13 cellular contexts compared by ENCODE assay signal in the genomic region with DNA sequence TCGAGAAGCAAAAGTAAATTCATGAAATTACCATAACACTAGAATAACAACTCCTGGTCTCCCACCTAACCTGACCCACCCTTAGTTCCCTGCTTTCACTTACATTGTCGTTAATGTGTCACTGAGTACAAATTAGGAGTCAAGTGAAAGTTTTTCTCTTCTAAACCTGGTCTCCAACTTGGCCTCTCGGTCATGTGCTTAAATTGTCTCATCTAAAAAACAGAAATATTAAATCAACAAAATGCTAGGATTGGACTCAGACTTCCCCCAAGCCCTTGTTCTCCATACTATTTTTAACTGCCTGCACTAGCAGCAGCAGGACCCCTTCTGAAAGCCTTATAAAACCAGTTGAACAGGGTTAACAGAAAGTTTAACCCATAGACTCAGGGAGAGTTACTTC. TPM values are rescaled to one million over a fixed set of nuclear protein-coding genes. Genes with fewer than 3 reads are reported as not detected.
DNase-seq lines count a peak whose midpoint lies in the region; ATAC-seq and TF ChIP-seq lines count a peak whose summit lies in the region.
"Had no signal": no experiment of that assay in that cellular context is flagged by ENCODE, and none has a peak within 500 bp of the region (broad histone marks: within the 10 kb centered on the region; RNA-seq: fewer than 3 reads in every experiment).

No MANE protein-coding gene starts in this region.

- H3K36me3 ChIP-seq in OCI-LY7 (ENCODE audit: insufficient read depth, low read length) (peaks cover 25% of the 10 kb centered on the region), smooth muscle cell (ENCODE audit: low read depth) (no peaks in the 10 kb centered on the region), colonic mucosa (no peaks in the 10 kb centered on the region)

- 29% methylated on average over 3 of the region's 3 CpGs for WGBS in smooth muscle cell (ENCODE audit: low lambda C conversion rate)

- peaks cover 45% of the 10 kb centered on the region for H3K36me3 Mint-ChIP-seq in T-helper 1 cell treated with Interleukin-12 subunit alpha and Interleukin-12 subunit beta and Interleukin-4 antibody, amounts not matched to agents 30 μg/mL and 1 μg/mL, for 36 hours (ENCODE audit: low read depth)

- H3K9me2 ChIP-seq in OCI-LY7 (ENCODE audit: insufficient read depth, low read length), result no peaks in the 10 kb centered on the region

- H3K4me1 ChIP-seq in OCI-LY7 (ENCODE audit: insufficient read depth, low read length, poor library complexity, severe bottlenecking), result peaks cover 16% of the 10 kb centered on the region
- H3K4me1 ChIP-seq in foreskin keratinocyte, result peaks cover 16% of the 10 kb centered on the region
- H3K4me1 ChIP-seq in smooth muscle cell (ENCODE audit: low read depth), result peaks cover 28% of the 10 kb centered on the region
- H3K4me1 ChIP-seq in colonic mucosa, result no peaks in the 10 kb centered on the region

- peaks cover 3% of the 10 kb centered on the region for H3K9me3 Mint-ChIP-seq in T-helper 1 cell treated with Interleukin-12 subunit alpha and Interleukin-12 subunit beta and Interleukin-4 antibody, amounts not matched to agents 30 μg/mL and 1 μg/mL, for 36 hours

- H3K79me2 ChIP-seq in OCI-LY7 (ENCODE audit: insufficient read depth, low read depth, low read length) (peaks cover 50% of the 10 kb centered on the region), smooth muscle cell (ENCODE audit: low read depth) (peaks cover 29% of the 10 kb centered on the region)

- TF ChIP-seq CTCF in OCI-LY7 (conservative IDR thresholded peaks at IDR 0.05; ENCODE audit: low read length) (no peak), foreskin keratinocyte (conservative IDR thresholded peaks at IDR 0.05) (no peak), smooth muscle cell (IDR thresholded peaks at IDR 0.05; ENCODE audit: borderline replicate concordance, insufficient read depth, poor library complexity, severe bottlenecking) (no peak), colonic mucosa (IDR thresholded peaks at IDR 0.05) (no peak), GM10248 (IDR thresholded peaks at IDR 0.05; ENCODE audit: control extremely low read depth, extremely low read depth, low read depth, missing control alignments) (no peak)

- peak overlapping the region; percentile 98 for H3K4me3 Mint-ChIP-seq in T-helper 1 cell treated with Interleukin-12 subunit alpha and Interleukin-12 subunit beta and Interleukin-4 antibody, amounts not matched to agents 30 μg/mL and 1 μg/mL, for 36 hours

- peaks cover 19% of the 10 kb centered on the region for H3F3A ChIP-seq in smooth muscle cell (ENCODE audit: low read depth)

- H3K4me2 ChIP-seq in OCI-LY7 (ENCODE audit: low read length) (peak overlapping the region; percentile 96), smooth muscle cell (peak overlapping the region; percentile 92)

- peaks cover 24% of the 10 kb centered on the region for H3K4me1 Mint-ChIP-seq in T-helper 1 cell treated with Interleukin-12 subunit alpha and Interleukin-12 subunit beta and Interleukin-4 antibody, amounts not matched to agents 30 μg/mL and 1 μg/mL, for 36 hours (ENCODE audit: low read depth)

- peak overlapping the region; percentile 54 for H3K9ac ChIP-seq in smooth muscle cell (ENCODE audit: low read depth)
- no peak overlapping the region for H3K9ac ChIP-seq in colonic mucosa (ENCODE audit: low read depth in 2 of 2, low read length in 2 of 2)

- peak overlapping the region; percentile 66 for H2AFZ ChIP-seq in OCI-LY7 (ENCODE audit: low read length)
- peak overlapping the region; percentile 92 for H2AFZ ChIP-seq in smooth muscle cell (ENCODE audit: low read depth)

- H3K4me3 ChIP-seq in OCI-LY7 (ENCODE audit: low read depth, low read length, poor library complexity, severe bottlenecking) (peak overlapping the region; percentile 88), smooth muscle cell (peak overlapping the region; percentile 76), colonic mucosa (no peak overlapping the region)

- H3K27me3 Mint-ChIP-seq in T-helper 1 cell treated with Interleukin-12 subunit alpha and Interleukin-12 subunit beta and Interleukin-4 antibody, amounts not matched to agents 30 μg/mL and 1 μg/mL, for 36 hours (ENCODE audit: low read depth), result no peaks in the 10 kb centered on the region

- CTCF ChIA-PET in OCI-LY7 (lab: Charles Lee; ENCODE audit: unreplicated experiment) (no interaction called here), GM10248 (lab: Yijun Ruan, JAX) (no interaction called here)

- no peaks in the 10 kb centered on the region for H3K27me3 ChIP-seq in foreskin keratinocyte
- H3K27me3 ChIP-seq in smooth muscle cell (ENCODE audit: low read depth), result no peaks in the 10 kb centered on the region
- H3K27me3 ChIP-seq in colonic mucosa, result no peaks in the 10 kb centered on the region
- H3K27me3 ChIP-seq: esophagus muscularis mucosa had no signal

- intact Hi-C loops in OCI-LY7 (cut with micrococcal nuclease; ENCODE audit: unreplicated experiment) (no loop called here), colonic mucosa (cut with DNase I) (loop anchor here (5.0 kb wide), 1 partner anchor 415 kb away; no protein-coding TSS in a partner anchor)

- H3K27ac ChIP-seq in OCI-LY7 (ENCODE audit: low read depth, low read length, poor library complexity, severe bottlenecking) (peak overlapping the region; percentile 73), foreskin keratinocyte (peak overlapping the region; percentile 86), smooth muscle cell (ENCODE audit: low read depth) (peak overlapping the region; percentile 71), colonic mucosa (no peak overlapping the region)

- H3K9me3 ChIP-seq in OCI-LY7 (ENCODE audit: low read length) (no peaks in the 10 kb centered on the region), smooth muscle cell (replicated peaks; ENCODE audit: low read depth) (no peaks in the 10 kb centered on the region), colonic mucosa (no peaks in the 10 kb centered on the region)
- H3K9me3 ChIP-seq: esophagus muscularis mucosa had no signal

- POLR2A ChIA-PET in OCI-LY7 (lab: Charles Lee), result interaction anchor here (0.7 to 5.5 kb wide), 12 partner anchors 8 to 1517 kb away, joined by 4 to 86 read pairs (median 42); no protein-coding TSS in a partner anchor
- POLR2A ChIA-PET in GM10248 (lab: Yijun Ruan, JAX), result interaction anchor here (0.7 to 2.9 kb wide), 2 partner anchors 260 to 428 kb away, joined by 3 to 22 read pairs; no protein-coding TSS in a partner anchor

- H4K20me1 ChIP-seq in OCI-LY7 (ENCODE audit: insufficient read depth, low read length), result peaks cover 23% of the 10 kb centered on the region
- H4K20me1 ChIP-seq in smooth muscle cell (ENCODE audit: low read depth), result peaks cover 28% of the 10 kb centered on the region

- peak overlapping the region; percentile 98 for H3K27ac Mint-ChIP-seq in T-helper 1 cell treated with Interleukin-12 subunit alpha and Interleukin-12 subunit beta and Interleukin-4 antibody, amounts not matched to agents 30 μg/mL and 1 μg/mL, for 36 hours

- BruUV-seq in OCI-LY7 (replicated peaks; lab: Mats Ljungman, UMichigan), result no TSS peak

- DNase-seq in T-helper 1 cell (no peak), OCI-LY7 (ENCODE audit: low spot score) (no peak), foreskin keratinocyte (peak in 1 of 2 donors; percentile 13), smooth muscle cell (lab: John Stamatoyannopoulos, UW; ENCODE audit: unreplicated experiment) (no peak), colonic mucosa (no peak), GM10248 (ENCODE audit: extremely low spot score) (no peak), NCI-H2171 (lab: John Stamatoyannopoulos, UW) (no peak)
- DNase-seq: activated CD4-positive, alpha-beta T cell treated with anti-CD3 and anti-CD28 coated beads, Interleukin-2, amount 50 U/mL, for 4 hours; AML-193; NCI-H446 treated with DMSO at 0.1 percent for 48 hours; retina had no signal

- no peak for ATAC-seq in foreskin keratinocyte

RNA-seq across cellular contexts. Expression of a gene that starts 1.8 kb away (rescaled TPM):
- total RNA-seq in OCI-LY7 (2014; rRNA removed; shearing (Covaris generic)), result 18.0 and 32.8 TPM in 2 replicates
- total RNA-seq in OCI-LY7 (2022), result 93.4 and 102 TPM in 2 replicates
- total RNA-seq in foreskin keratinocyte, result 9.1 and 14.3 TPM in 2 replicates
- polyA plus RNA-seq in foreskin keratinocyte, result 15.2 and 18.4 TPM in 2 replicates
- total RNA-seq in smooth muscle cell, result 37.6 and 42.1 TPM in 2 replicates
- 70.4 and 108 TPM in 2 replicates for polyA plus RNA-seq in smooth muscle cell
- total RNA-seq in colonic mucosa, result 100 to 1,000 TPM in 1 of 2 donors, 10 to 100 TPM in 1; 87.1 to 152 TPM
